8 cellular contexts compared by ENCODE assay signal in genomic region chr6:155418017-155418749, GRCh38.
DNase-seq lines count a peak whose midpoint lies in the region; ATAC-seq and TF ChIP-seq lines count a peak whose summit lies in the region.

No MANE protein-coding gene starts in this region.

- H3K4me1 ChIP-seq in Loucy (ENCODE audit: insufficient read depth, low read length, poor library complexity, severe bottlenecking) (peaks cover 11% of the 10 kb centered on the region), parathyroid adenoma (no peaks in the 10 kb centered on the region)

- no peak overlapping the region for H3K4me3 ChIP-seq in Loucy (ENCODE audit: low read length, poor library complexity, severe bottlenecking)
- peak overlapping the region; percentile 37 for H3K4me3 ChIP-seq in choroid plexus epithelial cell (ENCODE audit: low read depth, low read length)
- H3K4me3 ChIP-seq in parathyroid adenoma (ENCODE audit: low read depth, low read length): no peak overlapping the region

- no peaks in the 10 kb centered on the region for H4K20me1 ChIP-seq in Loucy (ENCODE audit: insufficient read depth, low read length, poor library complexity, severe bottlenecking)

- H3K27me3 ChIP-seq in Loucy (ENCODE audit: insufficient read depth, low read length, poor library complexity, severe bottlenecking) (no peaks in the 10 kb centered on the region), parathyroid adenoma (ENCODE audit: control insufficient read depth, insufficient read depth, low read length) (no peaks in the 10 kb centered on the region)

- TF ChIP-seq CTCF in Loucy (conservative IDR thresholded peaks at IDR 0.05; ENCODE audit: low read length): no peak
- TF ChIP-seq CTCF in choroid plexus epithelial cell (conservative IDR thresholded peaks at IDR 0.05; ENCODE audit: low read depth, low read length): no peak
- no peak for TF ChIP-seq CTCF in parathyroid adenoma (IDR thresholded peaks at IDR 0.05)

- peak overlapping the region; percentile 50; the same call in 1 of the 2 replicates for H2AFZ ChIP-seq in Loucy (ENCODE audit: low read length)
- H2AFZ ChIP-seq in parathyroid adenoma: peak overlapping the region; percentile 21

- peak; percentile 49 for ATAC-seq in GM21526 (IDR thresholded peaks at IDR 0.05; ENCODE audit: low FRiP score, unreplicated experiment)

- peak; percentile 86 for DNase-seq in CD1c-positive myeloid dendritic cell (ENCODE audit: extremely low spot score)
- peak; percentile 42 for DNase-seq in activated CD4-positive, CD25-positive, alpha-beta regulatory T cell treated with anti-CD3 and anti-CD28 coated beads, Interleukin-2, amount 50 U/mL, for 72 hours
- peak; percentile 92 for DNase-seq in choroid plexus epithelial cell (ENCODE audit: low read depth)
- no peak for DNase-seq in NCI-H82 treated with DMSO at 0.1 percent for 48 hours (lab: John Stamatoyannopoulos, UW; ENCODE audit: unreplicated experiment)
- DNase-seq in islet precursor cell: no peak

- no peaks in the 10 kb centered on the region for H3K9me3 ChIP-seq in Loucy (ENCODE audit: insufficient read depth, low read depth, low read length)
- H3K9me3 ChIP-seq in parathyroid adenoma (ENCODE audit: control insufficient read depth, low read length): no peaks in the 10 kb centered on the region

- no peak overlapping the region for H3K27ac ChIP-seq in parathyroid adenoma

- H3K9ac ChIP-seq in Loucy (ENCODE audit: low read depth, low read length, poor library complexity, severe bottlenecking): no peak overlapping the region
- H3K9ac ChIP-seq in parathyroid adenoma: no peak overlapping the region

- H3F3A ChIP-seq in Loucy (ENCODE audit: low read depth): no peaks in the 10 kb centered on the region

- H3K9me2 ChIP-seq in Loucy (replicated peaks; ENCODE audit: low read depth, low read length): no peaks in the 10 kb centered on the region

- H3K4me2 ChIP-seq in Loucy (ENCODE audit: low read depth, low read length, poor library complexity, severe bottlenecking) (peak overlapping the region; percentile 5), parathyroid adenoma (ENCODE audit: low read length) (peak overlapping the region; percentile 30)

- no peaks in the 10 kb centered on the region for H3K36me3 ChIP-seq in Loucy (ENCODE audit: insufficient read depth, low read length)
- H3K36me3 ChIP-seq in parathyroid adenoma (ENCODE audit: control insufficient read depth, insufficient read depth, low read length): no peaks in the 10 kb centered on the region

- H3K79me2 ChIP-seq in Loucy (ENCODE audit: insufficient read depth, low read length) (no peaks in the 10 kb centered on the region), parathyroid adenoma (no peaks in the 10 kb centered on the region)

Comparison
In these comparisons a context has a peak if more than half of its experiments do, and no peak if none do; other contexts are left out.
1. DNase-seq: peak in CD1c-positive myeloid dendritic cell (single experiment), activated CD4-positive, CD25-positive, alpha-beta regulatory T cell treated with anti-CD3 and anti-CD28 coated beads, Interleukin-2, amount 50 U/mL, for 72 hours (single experiment) and choroid plexus epithelial cell (single experiment); none in NCI-H82 treated with DMSO at 0.1 percent for 48 hours (single experiment) and islet precursor cell (single experiment).